13 cellular contexts compared by ENCODE assay signal in the genomic region with DNA sequence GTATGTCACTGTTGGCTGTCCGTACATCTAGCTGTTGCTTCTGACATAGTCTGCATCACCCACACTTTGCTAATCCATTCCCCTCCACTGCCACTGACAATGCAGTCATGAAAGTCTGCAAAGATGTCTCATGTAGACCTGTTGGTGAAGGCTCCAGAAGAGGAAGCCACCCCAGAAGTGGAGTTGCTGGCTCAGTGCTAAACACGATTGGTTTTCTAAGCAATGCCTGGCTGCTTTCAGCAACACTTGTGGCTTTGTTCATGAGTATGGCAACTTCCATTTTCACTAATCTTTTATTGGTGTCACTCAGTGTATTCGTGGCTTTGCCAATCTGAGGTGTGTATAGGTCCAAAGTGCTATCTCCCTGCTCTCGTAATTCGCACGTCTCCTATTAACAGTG.
DNase-seq lines count a peak whose midpoint lies in the region; ATAC-seq and TF ChIP-seq lines count a peak whose summit lies in the region.
"Had no signal": no experiment of that assay in that cellular context is flagged by ENCODE, and none has a peak within 500 bp of the region (broad histone marks: within the 10 kb centered on the region; RNA-seq: fewer than 3 reads in every experiment).

No MANE protein-coding gene starts in this region.

- H3K27ac ChIP-seq in esophagus muscularis mucosa (replicated peaks in 1 of 4) (peak overlapping the region in 3 of 4 donors; percentile 78 to 85 (median 81)), trophoblast cell (ENCODE audit: low read depth, low read length) (no peak overlapping the region), stomach smooth muscle (ENCODE audit: low read length) (peak overlapping the region; percentile 83), gastrocnemius medialis (no peak overlapping the region)
- H3K27ac ChIP-seq: BLaER1 treated with 17β-estradiol and CSF1 and Interleukin-3, amounts not matched to agents 10 nM and 100 nM had no signal

- H4K91ac ChIP-seq in trophoblast cell (ENCODE audit: low read depth, low read length): no peak overlapping the region

- WGBS in esophagus muscularis mucosa: 99% methylated on average over 6 of the region's 6 CpGs
- no CpG with 5 or more reads among the region's 6 CpGs for WGBS in trophoblast cell (ENCODE audit: extremely low coverage, insufficient coverage, insufficient read length)

- H4K12ac ChIP-seq in trophoblast cell (ENCODE audit: low read depth, low read length): no peak overlapping the region

- no peak overlapping the region for H3K4me3 ChIP-seq in esophagus muscularis mucosa
- H3K4me3 ChIP-seq in trophoblast cell (ENCODE audit: low read depth, low read length): peak overlapping the region; percentile 15
- H3K4me3 ChIP-seq in stomach smooth muscle (ENCODE audit: low read length in 2 of 2): no peak overlapping the region
- H3K4me3 ChIP-seq in gastrocnemius medialis: no peak overlapping the region
- H3K4me3 ChIP-seq: BLaER1 treated with 17β-estradiol and CSF1 and Interleukin-3, amounts not matched to agents 10 nM and 100 nM; GM12878 had no signal

- H3K4me1 ChIP-seq in esophagus muscularis mucosa: peaks cover 20 to 30% (median 26%) of the 10 kb centered on the region in 4 donors
- peaks cover 0 to 3% of the 10 kb centered on the region in 2 experiments for H3K4me1 ChIP-seq in trophoblast cell (ENCODE audit: control insufficient read depth in 1 of 2, insufficient read depth in 2 of 2, low read length in 2 of 2)
- H3K4me1 ChIP-seq in stomach smooth muscle (ENCODE audit: control insufficient read depth, insufficient read depth, low read length): peaks cover 27% of the 10 kb centered on the region
- peaks cover 12 to 16% of the 10 kb centered on the region in 2 donors for H3K4me1 ChIP-seq in gastrocnemius medialis
- H3K4me1 ChIP-seq: BLaER1 treated with 17β-estradiol and CSF1 and Interleukin-3, amounts not matched to agents 10 nM and 100 nM had no signal

- no peak for TF ChIP-seq CTCF in esophagus muscularis mucosa (IDR thresholded peaks at IDR 0.05)
- no peak for TF ChIP-seq CTCF in gastrocnemius medialis (IDR thresholded peaks at IDR 0.05 in 4 of 5, conservative IDR thresholded peaks at IDR 0.05 in 1 of 5)

- no peak for TF ChIP-seq EP300 in esophagus muscularis mucosa (IDR thresholded peaks at IDR 0.05)

- H3K4ac ChIP-seq in trophoblast cell (ENCODE audit: low read depth, low read length): no peak overlapping the region

- in situ Hi-C loops in gastrocnemius medialis (cut with MboI; ENCODE audit: low sequenced_read_pairs in 4 of 4): loop anchor here (25.0 kb wide), 1 partner anchor 281 kb away; the partner anchor contains the start of gene GADD45G (in 4 of the 4)

- H3K27me3 ChIP-seq in esophagus muscularis mucosa: no peaks in the 10 kb centered on the region
- H3K27me3 ChIP-seq in trophoblast cell (ENCODE audit: insufficient read depth, low read length): no peaks in the 10 kb centered on the region
- H3K27me3 ChIP-seq in stomach smooth muscle (ENCODE audit: control insufficient read depth in 1 of 2, insufficient read depth in 2 of 2, low read length in 2 of 2): no peaks in the 10 kb centered on the region
- no peaks in the 10 kb centered on the region for H3K27me3 ChIP-seq in gastrocnemius medialis
- H3K27me3 ChIP-seq: BLaER1 treated with 17β-estradiol and CSF1 and Interleukin-3, amounts not matched to agents 10 nM and 100 nM had no signal

- H2AK5ac ChIP-seq in trophoblast cell (ENCODE audit: low read length): no peak overlapping the region

- H2BK120ac ChIP-seq in trophoblast cell (ENCODE audit: insufficient read depth, low read length, poor library complexity): no peak overlapping the region

- no peak overlapping the region for H2BK12ac ChIP-seq in trophoblast cell (ENCODE audit: low read length)

- H3K36me3 ChIP-seq in esophagus muscularis mucosa (no peaks in the 10 kb centered on the region), trophoblast cell (ENCODE audit: control insufficient read depth in 1 of 2, insufficient read depth in 2 of 2, low read length in 2 of 2) (no peaks in the 10 kb centered on the region), stomach smooth muscle (ENCODE audit: control insufficient read depth in 2 of 2, insufficient read depth in 2 of 2, low read length in 2 of 2) (no peaks in the 10 kb centered on the region), gastrocnemius medialis (no peaks in the 10 kb centered on the region)
- H3K36me3 ChIP-seq: BLaER1 treated with 17β-estradiol and CSF1 and Interleukin-3, amounts not matched to agents 10 nM and 100 nM had no signal

- H3K4me2 ChIP-seq in trophoblast cell (ENCODE audit: low read length): no peak overlapping the region
- H3K4me2 ChIP-seq: BLaER1 treated with 17β-estradiol and CSF1 and Interleukin-3, amounts not matched to agents 10 nM and 100 nM had no signal

- H2BK5ac ChIP-seq in trophoblast cell (ENCODE audit: low read depth, low read length, poor library complexity): no peak overlapping the region

- no peak overlapping the region for H3K14ac ChIP-seq in trophoblast cell (ENCODE audit: low read length)

- H3K9me3 ChIP-seq in esophagus muscularis mucosa: no peaks in the 10 kb centered on the region
- H3K9me3 ChIP-seq in trophoblast cell (ENCODE audit: insufficient read depth, low read depth, low read length): peaks cover 4% of the 10 kb centered on the region
- no peaks in the 10 kb centered on the region for H3K9me3 ChIP-seq in stomach smooth muscle (ENCODE audit: control insufficient read depth in 2 of 2, low read length in 2 of 2)
- no peaks in the 10 kb centered on the region for H3K9me3 ChIP-seq in gastrocnemius medialis
- H3K9me3 ChIP-seq: BLaER1 treated with 17β-estradiol and CSF1 and Interleukin-3, amounts not matched to agents 10 nM and 100 nM had no signal

- H3K23ac ChIP-seq in trophoblast cell (ENCODE audit: low read length): peak overlapping the region; percentile 73

- intact Hi-C loops in esophagus muscularis mucosa (cut with DNase I): no loop called here
- intact Hi-C loops in gastrocnemius medialis (cut with DNase I; ENCODE audit: low total_unique reads): loop anchor here (5.0 kb wide), 1 partner anchor 39 kb away; no protein-coding TSS in a partner anchor

- no peak overlapping the region for H2AFZ ChIP-seq in trophoblast cell (ENCODE audit: insufficient read depth, low read length, poor library complexity)

- TF ChIP-seq POLR2A in esophagus muscularis mucosa (IDR thresholded peaks at IDR 0.05; ENCODE audit: low read depth) (no peak), gastrocnemius medialis (IDR thresholded peaks at IDR 0.05) (no peak)

- H4K8ac ChIP-seq in trophoblast cell (ENCODE audit: low read depth, low read length): no peak overlapping the region

- H3K18ac ChIP-seq in trophoblast cell (ENCODE audit: low read length): no peak overlapping the region

- no peaks in the 10 kb centered on the region for H3K79me2 ChIP-seq in trophoblast cell (ENCODE audit: control insufficient read depth, insufficient read depth, low read length, poor library complexity)

- peak; percentile 16 for DNase-seq in activated effector memory CD4-positive, alpha-beta T cell treated with anti-CD3 and anti-CD28 coated beads, Interleukin-2, amount 50 U/mL, for 16 hours
- DNase-seq in activated effector memory CD4-positive, alpha-beta T cell treated with Interleukin-2 at 50 U/mL for 16 hours: no peak
- DNase-seq in esophagus muscularis mucosa (ENCODE audit: extremely low spot score) (peak; percentile 90), trophoblast cell (no peak), NK-92 (lab: John Stamatoyannopoulos, UW; ENCODE audit: unreplicated experiment) (no peak), gastrocnemius medialis (no peak)
- DNase-seq: ACHN; CD4-positive, CD25-positive, alpha-beta regulatory T cell had no signal

- ATAC-seq in gastrocnemius medialis (no peak), HG03469 (IDR thresholded peaks at IDR 0.05; ENCODE audit: unreplicated experiment) (no peak)
- ATAC-seq: GM12878, HCT116 had no signal

- H3K79me1 ChIP-seq in trophoblast cell (ENCODE audit: low read length): no peaks in the 10 kb centered on the region

- H3K9ac ChIP-seq in trophoblast cell (ENCODE audit: low read length) (peak overlapping the region; percentile 55), stomach smooth muscle (ENCODE audit: low read length in 2 of 2) (no peak overlapping the region)
- H3K9ac ChIP-seq: BLaER1 treated with 17β-estradiol and CSF1 and Interleukin-3, amounts not matched to agents 10 nM and 100 nM had no signal

Comparison
In these comparisons a context has a peak if more than half of its experiments do, and no peak if none do; other contexts are left out.
1. DNase-seq: peak in activated effector memory CD4-positive, alpha-beta T cell treated with anti-CD3 and anti-CD28 coated beads, Interleukin-2, amount 50 U/mL, for 16 hours (single experiment) and esophagus muscularis mucosa (single experiment); none in activated effector memory CD4-positive, alpha-beta T cell treated with Interleukin-2 at 50 U/mL for 16 hours (single experiment), trophoblast cell (0 of 2), NK-92 (single experiment) and gastrocnemius medialis (0 of 2).
2. H3K27ac ChIP-seq: peak in esophagus muscularis mucosa (3 of 4) and stomach smooth muscle (single experiment); none in trophoblast cell (single experiment) and gastrocnemius medialis (0 of 4).